ENCODE assay signal across 1 cellular context in the genomic region with DNA sequence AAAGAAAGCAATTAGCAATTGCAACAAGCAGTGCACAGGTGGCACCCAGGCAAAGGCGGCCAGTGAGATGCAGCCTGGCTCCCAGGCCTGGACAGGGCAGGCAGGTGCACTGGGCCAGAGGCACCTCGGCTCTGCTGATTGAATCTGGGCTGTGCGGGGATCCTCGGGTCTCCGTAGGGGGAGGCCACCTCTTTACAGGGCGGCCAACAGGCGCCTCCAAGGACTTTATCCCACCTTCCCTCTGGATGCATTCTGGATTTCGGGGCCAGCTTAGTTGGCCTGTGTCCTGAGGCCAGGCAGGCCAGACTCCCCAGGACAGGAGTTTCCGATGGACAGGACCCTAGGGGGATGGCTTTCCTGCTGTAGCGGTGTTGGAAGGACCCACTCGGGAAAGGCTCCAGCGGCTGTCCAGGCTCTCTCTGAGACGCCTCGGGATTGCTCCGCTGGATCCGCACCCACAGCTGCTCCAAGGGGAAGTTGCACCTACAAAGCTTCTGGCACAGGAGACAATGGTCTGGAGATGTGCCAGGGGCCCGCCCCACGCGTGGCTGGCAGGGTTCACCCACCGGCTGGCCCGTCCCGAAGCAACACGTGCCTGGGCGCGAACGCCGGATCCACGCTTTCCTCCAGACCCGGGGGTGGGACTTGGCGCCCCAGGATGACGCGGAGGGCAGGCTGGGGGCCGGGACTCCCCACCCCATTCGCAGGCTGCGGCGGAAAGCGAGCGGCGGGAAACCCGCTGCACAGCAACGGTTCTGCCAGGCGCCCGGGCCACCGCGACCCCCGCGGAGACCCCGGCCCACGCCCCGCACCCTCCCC.
TF ChIP-seq lines count a peak whose summit lies in the region.

No MANE protein-coding gene starts in this region.

TF ChIP-seq in WTC11, 78 proteins besides CTCF, POLR2A, EP300 and RAD21 (continued from another document and continues in another):
- TF ChIP-seq ZNF512 (CRISPR knock-in tag; IDR thresholded peaks at IDR 0.05; ENCODE audit: borderline replicate concordance) (no peak), TCF7 (CRISPR knock-in tag; IDR thresholded peaks at IDR 0.05; ENCODE audit: low read depth) (no peak), SP1 (CRISPR knock-in tag; conservative IDR thresholded peaks at IDR 0.05) (no peak; the same call in 1 of the 2 replicates), E2F1 (CRISPR knock-in tag; IDR thresholded peaks at IDR 0.05) (no peak), CBFB (CRISPR knock-in tag; IDR thresholded peaks at IDR 0.05; ENCODE audit: low read depth) (no peak), ZNF232 (CRISPR knock-in tag; IDR thresholded peaks at IDR 0.05) (no peak; the same call in 1 of the 2 replicates), GRHL2 (CRISPR knock-in tag; IDR thresholded peaks at IDR 0.05; ENCODE audit: insufficient replicate concordance, severe bottlenecking) (no peak), NR3C1 (CRISPR knock-in tag; conservative IDR thresholded peaks at IDR 0.05; ENCODE audit: low read depth) (no peak), TEAD1 (CRISPR knock-in tag; IDR thresholded peaks at IDR 0.05) (no peak), IRF2 (CRISPR knock-in tag; IDR thresholded peaks at IDR 0.05; ENCODE audit: borderline replicate concordance, low read depth) (no peak), MXD4 (CRISPR knock-in tag; IDR thresholded peaks at IDR 0.05; ENCODE audit: borderline replicate concordance) (no peak), CREM (CRISPR knock-in tag; IDR thresholded peaks at IDR 0.05) (0 out of 2 replicates have a peak, but pooled peaks have one; percentile 18), ZNF138 (CRISPR knock-in tag; conservative IDR thresholded peaks at IDR 0.05) (no peak), IRF1 (CRISPR knock-in tag; IDR thresholded peaks at IDR 0.05) (0 out of 2 replicates have a peak, but pooled peaks have one; percentile 38), HMGA2 (CRISPR knock-in tag; IDR thresholded peaks at IDR 0.05) (no peak), MYBL2 (CRISPR knock-in tag; IDR thresholded peaks at IDR 0.05) (peak; percentile 64; the same call in 1 of the 2 replicates), ZMAT4 (CRISPR knock-in tag; IDR thresholded peaks at IDR 0.05) (no peak), SOX15 (CRISPR knock-in tag; IDR thresholded peaks at IDR 0.05) (no peak), AFF4 (CRISPR knock-in tag; IDR thresholded peaks at IDR 0.05; ENCODE audit: borderline replicate concordance) (no peak), SMAD4 (CRISPR knock-in tag; IDR thresholded peaks at IDR 0.05) (no peak), TP53 (CRISPR knock-in tag; IDR thresholded peaks at IDR 0.05) (no peak), ATF2 (CRISPR knock-in tag; IDR thresholded peaks at IDR 0.05; ENCODE audit: borderline replicate concordance, low read depth) (no peak), RELA (CRISPR knock-in tag; IDR thresholded peaks at IDR 0.05; ENCODE audit: borderline replicate concordance) (no peak), GABPB1 (CRISPR knock-in tag; IDR thresholded peaks at IDR 0.05) (no peak), ATF1 (CRISPR knock-in tag; IDR thresholded peaks at IDR 0.05) (no peak), PRRX2 (CRISPR knock-in tag; IDR thresholded peaks at IDR 0.05) (no peak), MLX (CRISPR knock-in tag; IDR thresholded peaks at IDR 0.05) (no peak), SMAD3 (CRISPR knock-in tag; IDR thresholded peaks at IDR 0.05; ENCODE audit: borderline replicate concordance) (no peak), FOXK1 (CRISPR knock-in tag; IDR thresholded peaks at IDR 0.05) (0 out of 2 replicates have a peak, but pooled peaks have one; percentile 52), ESRRA (CRISPR knock-in tag; IDR thresholded peaks at IDR 0.05; ENCODE audit: borderline replicate concordance) (no peak), ZNF423 (CRISPR knock-in tag; IDR thresholded peaks at IDR 0.05) (no peak), JAZF1 (CRISPR knock-in tag; IDR thresholded peaks at IDR 0.05) (no peak), FOXP1 (CRISPR knock-in tag; IDR thresholded peaks at IDR 0.05; ENCODE audit: borderline replicate concordance) (peak; percentile 32; the same call in 1 of the 2 replicates)
- TF ChIP-seq, protein P1, sequence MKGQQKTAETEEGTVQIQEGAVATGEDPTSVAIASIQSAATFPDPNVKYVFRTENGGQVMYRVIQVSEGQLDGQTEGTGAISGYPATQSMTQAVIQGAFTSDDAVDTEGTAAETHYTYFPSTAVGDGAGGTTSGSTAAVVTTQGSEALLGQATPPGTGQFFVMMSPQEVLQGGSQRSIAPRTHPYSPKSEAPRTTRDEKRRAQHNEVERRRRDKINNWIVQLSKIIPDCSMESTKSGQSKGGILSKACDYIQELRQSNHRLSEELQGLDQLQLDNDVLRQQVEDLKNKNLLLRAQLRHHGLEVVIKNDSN (CRISPR knock-in tag; IDR thresholded peaks at IDR 0.05): peak; percentile 37; the same call in 1 of the 2 replicates
- TF ChIP-seq, protein P2, sequence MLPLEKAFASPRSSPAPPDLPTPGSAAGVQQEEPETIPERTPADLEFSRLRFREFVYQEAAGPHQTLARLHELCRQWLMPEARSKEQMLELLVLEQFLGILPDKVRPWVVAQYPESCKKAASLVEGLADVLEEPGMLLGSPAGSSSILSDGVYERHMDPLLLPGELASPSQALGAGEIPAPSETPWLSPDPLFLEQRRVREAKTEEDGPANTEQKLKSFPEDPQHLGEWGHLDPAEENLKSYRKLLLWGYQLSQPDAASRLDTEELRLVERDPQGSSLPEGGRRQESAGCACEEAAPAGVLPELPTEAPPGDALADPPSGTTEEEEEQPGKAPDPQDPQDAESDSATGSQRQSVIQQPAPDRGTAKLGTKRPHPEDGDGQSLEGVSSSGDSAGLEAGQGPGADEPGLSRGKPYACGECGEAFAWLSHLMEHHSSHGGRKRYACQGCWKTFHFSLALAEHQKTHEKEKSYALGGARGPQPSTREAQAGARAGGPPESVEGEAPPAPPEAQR (CRISPR knock-in tag; IDR thresholded peaks at IDR 0.05): no peak
- TF ChIP-seq, protein P3, sequence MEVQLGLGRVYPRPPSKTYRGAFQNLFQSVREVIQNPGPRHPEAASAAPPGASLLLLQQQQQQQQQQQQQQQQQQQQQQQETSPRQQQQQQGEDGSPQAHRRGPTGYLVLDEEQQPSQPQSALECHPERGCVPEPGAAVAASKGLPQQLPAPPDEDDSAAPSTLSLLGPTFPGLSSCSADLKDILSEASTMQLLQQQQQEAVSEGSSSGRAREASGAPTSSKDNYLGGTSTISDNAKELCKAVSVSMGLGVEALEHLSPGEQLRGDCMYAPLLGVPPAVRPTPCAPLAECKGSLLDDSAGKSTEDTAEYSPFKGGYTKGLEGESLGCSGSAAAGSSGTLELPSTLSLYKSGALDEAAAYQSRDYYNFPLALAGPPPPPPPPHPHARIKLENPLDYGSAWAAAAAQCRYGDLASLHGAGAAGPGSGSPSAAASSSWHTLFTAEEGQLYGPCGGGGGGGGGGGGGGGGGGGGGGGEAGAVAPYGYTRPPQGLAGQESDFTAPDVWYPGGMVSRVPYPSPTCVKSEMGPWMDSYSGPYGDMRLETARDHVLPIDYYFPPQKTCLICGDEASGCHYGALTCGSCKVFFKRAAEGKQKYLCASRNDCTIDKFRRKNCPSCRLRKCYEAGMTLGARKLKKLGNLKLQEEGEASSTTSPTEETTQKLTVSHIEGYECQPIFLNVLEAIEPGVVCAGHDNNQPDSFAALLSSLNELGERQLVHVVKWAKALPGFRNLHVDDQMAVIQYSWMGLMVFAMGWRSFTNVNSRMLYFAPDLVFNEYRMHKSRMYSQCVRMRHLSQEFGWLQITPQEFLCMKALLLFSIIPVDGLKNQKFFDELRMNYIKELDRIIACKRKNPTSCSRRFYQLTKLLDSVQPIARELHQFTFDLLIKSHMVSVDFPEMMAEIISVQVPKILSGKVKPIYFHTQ (CRISPR knock-in tag; IDR thresholded peaks at IDR 0.05): no peak
